8 cellular contexts compared by ENCODE assay signal in the genomic region with DNA sequence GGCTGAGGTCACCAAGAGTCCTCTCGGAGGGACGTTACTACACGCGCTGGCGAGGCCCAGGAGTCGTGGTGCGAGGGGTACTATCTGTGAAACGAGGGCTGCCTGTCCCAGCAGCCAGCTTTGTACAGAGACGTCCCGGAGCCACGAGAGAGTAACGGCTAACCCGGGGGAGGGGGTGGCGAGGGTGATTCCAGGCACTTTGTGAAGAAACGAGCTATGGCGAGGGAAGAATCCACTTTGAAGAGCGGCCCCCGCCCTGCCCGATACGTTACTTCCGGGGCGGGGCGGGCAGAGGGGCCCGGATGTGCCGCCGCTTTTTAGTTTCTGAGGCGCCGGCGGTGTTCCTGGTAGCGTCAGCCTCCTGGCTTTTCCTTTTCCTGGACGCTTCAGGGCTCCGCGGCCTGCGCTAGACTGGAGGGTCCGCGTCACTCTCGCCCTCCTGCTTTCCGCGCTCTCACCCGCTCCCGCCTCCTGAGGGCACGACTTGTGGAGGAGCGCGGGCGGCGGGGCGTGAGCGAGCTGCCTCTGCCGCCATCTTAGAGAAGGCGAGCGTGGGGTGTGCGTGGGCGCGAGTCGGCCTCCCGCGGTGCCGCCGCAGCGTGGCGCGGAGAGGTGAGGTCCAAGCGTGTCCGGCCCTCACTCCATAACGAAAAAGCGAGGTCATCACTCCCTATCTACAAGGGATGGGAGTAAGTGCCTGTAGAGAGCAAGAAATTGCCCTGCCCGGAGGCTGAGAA. TPM values are rescaled to one million over a fixed set of nuclear protein-coding genes. Genes with fewer than 3 reads are reported as not detected.
DNase-seq lines count a peak whose midpoint lies in the region; ATAC-seq and TF ChIP-seq lines count a peak whose summit lies in the region.

No MANE protein-coding gene starts in this region.

- H3K4me3 ChIP-seq in DOHH2 (ENCODE audit: low read length), result peak overlapping the region; percentile 81
- peak overlapping the region; percentile 84 to 95 (median 90) for H3K4me3 ChIP-seq in fibroblast of lung (replicated peaks in 1 of 4; ENCODE audit: control extremely low read depth in 1 of 4, insufficient read depth in 1 of 4, low read depth in 3 of 4, low read length in 4 of 4)

- ATAC-seq in GM21786 (IDR thresholded peaks at IDR 0.05; ENCODE audit: unreplicated experiment), result peak; percentile 56
- peak; percentile 48 to 82 (median 67) for ATAC-seq in natural killer cell
- peak; percentile 76 to 79 for ATAC-seq in stimulated activated naive B cell treated with anti-CD40 and anti-IgM and Interleukin-4, amounts not matched to agents 10 μg/mL and 1 μg/mL and 100 μg/mL, for 72 hours (replicated peaks)

- peaks cover 88% of the 10 kb centered on the region for H3K79me2 ChIP-seq in DOHH2 (ENCODE audit: control insufficient read depth, low read length)
- H3K79me2 ChIP-seq in fibroblast of lung (ENCODE audit: control insufficient read depth, insufficient read depth, low read length), result peaks cover 13% of the 10 kb centered on the region

- peak overlapping the region; percentile 92 for H3K4me3 Mint-ChIP-seq in natural killer cell
- H3K4me3 Mint-ChIP-seq in stimulated activated naive B cell treated with anti-CD40 and anti-IgM and Interleukin-4, amounts not matched to agents 10 μg/mL and 1 μg/mL and 100 μg/mL, for 72 hours, result peak overlapping the region; percentile 97 to 99

- no peaks in the 10 kb centered on the region for H3K9me2 ChIP-seq in DOHH2 (replicated peaks; ENCODE audit: control insufficient read depth, low read length)

- H3K27me3 Mint-ChIP-seq in natural killer cell (ENCODE audit: low read depth in 2 of 2), result no peaks in the 10 kb centered on the region
- no peaks in the 10 kb centered on the region for H3K27me3 Mint-ChIP-seq in stimulated activated naive B cell treated with anti-CD40 and anti-IgM and Interleukin-4, amounts not matched to agents 10 μg/mL and 1 μg/mL and 100 μg/mL, for 72 hours

- peak overlapping the region; percentile 100 for H3K9ac ChIP-seq in fibroblast of lung (ENCODE audit: insufficient read depth, low read length)

- H3K27me3 ChIP-seq in DOHH2 (ENCODE audit: control insufficient read depth, low read length) (no peaks in the 10 kb centered on the region), fibroblast of lung (ENCODE audit: control insufficient read depth, insufficient read depth, low read length) (no peaks in the 10 kb centered on the region)

- H2AFZ ChIP-seq in fibroblast of lung (ENCODE audit: low read length), result peak overlapping the region; percentile 83

- H3K27ac ChIP-seq in DOHH2 (ENCODE audit: low read depth, low read length), result peak overlapping the region; percentile 97
- H3K27ac ChIP-seq in fibroblast of lung (ENCODE audit: insufficient read depth, low read length), result peak overlapping the region; percentile 100

- peak; percentile 84 for DNase-seq in KG1 (lab: John Stamatoyannopoulos, UW)
- peak; percentile 90 for DNase-seq in RKO (ENCODE audit: low spot score)
- DNase-seq in activated T-helper 1 cell treated with anti-CD3 and anti-CD28 coated beads, Interleukin-2, amount 50 U/mL, for 16 hours (ENCODE audit: low read depth in 1 of 2, low spot score in 1 of 2), result peak; percentile 73 to 84
- DNase-seq in fibroblast of lung (ENCODE audit: low read depth in 2 of 2), result peak; percentile 83 to 87
- DNase-seq in natural killer cell, result peak; percentile 90
- DNase-seq in stimulated activated naive B cell treated with anti-CD40 and anti-IgM and Interleukin-4, amounts not matched to agents 10 μg/mL and 1 μg/mL and 100 μg/mL, for 72 hours, result peak; percentile 85

- peaks cover 0 to 4% of the 10 kb centered on the region in 2 donors for H3K9me3 Mint-ChIP-seq in natural killer cell
- H3K9me3 Mint-ChIP-seq in stimulated activated naive B cell treated with anti-CD40 and anti-IgM and Interleukin-4, amounts not matched to agents 10 μg/mL and 1 μg/mL and 100 μg/mL, for 72 hours, result no peaks in the 10 kb centered on the region

- H3K4me2 ChIP-seq in DOHH2 (ENCODE audit: low read length) (peak overlapping the region; percentile 87), fibroblast of lung (ENCODE audit: extremely low read depth, insufficient read depth, low read length) (peak overlapping the region; percentile 95)

- no peaks in the 10 kb centered on the region for H3K9me3 ChIP-seq in DOHH2 (ENCODE audit: control insufficient read depth, insufficient read depth, low read length)
- H3K9me3 ChIP-seq in fibroblast of lung (ENCODE audit: control insufficient read depth, insufficient read depth, low read depth, low read length), result no peaks in the 10 kb centered on the region

- no peaks in the 10 kb centered on the region for H3K36me3 Mint-ChIP-seq in natural killer cell
- peaks cover 8 to 9% of the 10 kb centered on the region in 2 donors for H3K36me3 Mint-ChIP-seq in stimulated activated naive B cell treated with anti-CD40 and anti-IgM and Interleukin-4, amounts not matched to agents 10 μg/mL and 1 μg/mL and 100 μg/mL, for 72 hours

- no peak for TF ChIP-seq CTCF in DOHH2 (IDR thresholded peaks at IDR 0.05; ENCODE audit: low read depth, low read length, poor library complexity, severe bottlenecking)
- TF ChIP-seq CTCF in fibroblast of lung (conservative IDR thresholded peaks at IDR 0.05 in 1 of 2, IDR thresholded peaks at IDR 0.05 in 1 of 2; ENCODE audit: low read depth in 1 of 2, low read length in 2 of 2), result no peak
- TF ChIP-seq CTCF in natural killer cell (IDR thresholded peaks at IDR 0.05), result no peak

- H4K20me1 ChIP-seq in DOHH2 (ENCODE audit: control insufficient read depth, insufficient read depth, low read depth, low read length), result no peaks in the 10 kb centered on the region
- H4K20me1 ChIP-seq in fibroblast of lung (ENCODE audit: control insufficient read depth, extremely low read depth, insufficient read depth, low read length), result no peaks in the 10 kb centered on the region

- peaks cover 42% of the 10 kb centered on the region for H3K4me1 ChIP-seq in DOHH2 (ENCODE audit: control insufficient read depth, low read length)
- H3K4me1 ChIP-seq in fibroblast of lung (ENCODE audit: control insufficient read depth, extremely low read depth, insufficient read depth, low read length), result no peaks in the 10 kb centered on the region

- H3K4me1 Mint-ChIP-seq in natural killer cell, result peaks cover 56 to 58% of the 10 kb centered on the region in 2 donors
- peaks cover 15 to 40% of the 10 kb centered on the region in 2 donors for H3K4me1 Mint-ChIP-seq in stimulated activated naive B cell treated with anti-CD40 and anti-IgM and Interleukin-4, amounts not matched to agents 10 μg/mL and 1 μg/mL and 100 μg/mL, for 72 hours

- H3K36me3 ChIP-seq in DOHH2 (ENCODE audit: control insufficient read depth, low read length) (peaks cover 41% of the 10 kb centered on the region), fibroblast of lung (ENCODE audit: control insufficient read depth, insufficient read depth, low read length) (no peaks in the 10 kb centered on the region)

- peak overlapping the region; percentile 89 to 94 for H3K27ac Mint-ChIP-seq in natural killer cell
- peak overlapping the region; percentile 100 for H3K27ac Mint-ChIP-seq in stimulated activated naive B cell treated with anti-CD40 and anti-IgM and Interleukin-4, amounts not matched to agents 10 μg/mL and 1 μg/mL and 100 μg/mL, for 72 hours

- intact Hi-C loops in natural killer cell (cut with micrococcal nuclease), result loop anchor here (5.0 to 10.0 kb wide), 4 partner anchors 684 to 1509 kb away; partner anchors contain the start of genes AK3, CDC37L1, PUM3 and SMARCA2

- no peaks in the 10 kb centered on the region for H3F3A ChIP-seq in DOHH2 (ENCODE audit: control insufficient read depth, insufficient read depth)

RNA-seq across cellular contexts. Expression of gene RFX3, which starts 0.5 kb away (rescaled TPM):
- total RNA-seq in fibroblast of lung (2.8 and 3.1 TPM in 2 replicates), natural killer cell (10 to 100 TPM; 24.0 to 30.6 (median 30.0) TPM)
- 2.2 and 2.8 TPM in 2 replicates for polyA plus RNA-seq in fibroblast of lung
- 1.1 and 1.5 TPM in 2 replicates for polyA plus RNA-seq in fibroblast of lung (2012)
- polyA minus RNA-seq in fibroblast of lung (ENCODE audit: low replicate concordance), result 8.1 and 30.6 TPM in 2 replicates

Comparison
In these comparisons a context has a peak if more than half of its experiments do, and no peak if none do; other contexts are left out.
1. Peak in every context shown above with its lines: DNase-seq, ATAC-seq, H3K4me3 ChIP-seq and H3K27ac ChIP-seq.